ENCODE assay signal across 8 cellular contexts in genomic region chr17:81925860-81926450, GRCh38. TPM values are rescaled to one million over a fixed set of nuclear protein-coding genes. Genes with fewer than 3 reads are reported as not detected.
DNase-seq lines count a peak whose midpoint lies in the region; ATAC-seq and TF ChIP-seq lines count a peak whose summit lies in the region.

No MANE protein-coding gene starts in this region.

- H3K4me1 ChIP-seq in CD8-positive, alpha-beta T cell (ENCODE audit: insufficient read depth, low read length): peaks cover 28% of the 10 kb centered on the region
- H3K4me1 ChIP-seq in Panc1 (ENCODE audit: control insufficient read depth, insufficient read depth, low read length) (peaks cover 48% of the 10 kb centered on the region), osteoblast (ENCODE audit: insufficient read depth, low read length) (peaks cover 23% of the 10 kb centered on the region)

- no peak overlapping the region for H2AFZ ChIP-seq in osteoblast (ENCODE audit: low read length)

- peaks cover 60% of the 10 kb centered on the region for H3K79me2 ChIP-seq in osteoblast (ENCODE audit: insufficient read depth, low read length)

- no peaks in the 10 kb centered on the region for H3K27me3 ChIP-seq in CD8-positive, alpha-beta T cell (ENCODE audit: insufficient read depth, low read length)
- H3K27me3 ChIP-seq in Panc1 (ENCODE audit: control insufficient read depth, insufficient read depth, low read length) (no peaks in the 10 kb centered on the region), osteoblast (ENCODE audit: insufficient read depth, low read length) (no peaks in the 10 kb centered on the region)

- in situ Hi-C loops in Panc1 (cut with HindIII; ENCODE audit: low pct_unique_long_range_greater_than_20kb, low sequenced_read_pairs): no loop called here

- H3K36me3 Mint-ChIP-seq in CD8-positive, alpha-beta T cell: peaks cover 3% of the 10 kb centered on the region
- no peaks in the 10 kb centered on the region for H3K36me3 Mint-ChIP-seq in endothelial cell (ENCODE audit: low read depth, unreplicated experiment)

- no peaks in the 10 kb centered on the region for H3K36me3 ChIP-seq in CD8-positive, alpha-beta T cell (ENCODE audit: insufficient read depth, low read length)
- H3K36me3 ChIP-seq in Panc1 (ENCODE audit: control insufficient read depth, insufficient read depth, low read length) (peaks cover 2% of the 10 kb centered on the region; the same call in 1 of the 2 replicates), osteoblast (ENCODE audit: insufficient read depth, low read length) (peaks cover 13% of the 10 kb centered on the region)

- H4K20me1 ChIP-seq in osteoblast (ENCODE audit: insufficient read depth, low read length): peaks cover 29% of the 10 kb centered on the region

- peak overlapping the region; percentile 59 for H3K4me3 ChIP-seq in CD8-positive, alpha-beta T cell (ENCODE audit: low read depth, low read length)
- H3K4me3 ChIP-seq in Panc1 (ENCODE audit: low read depth in 2 of 2, low read length in 2 of 2): peak overlapping the region; percentile 61 to 82
- peak overlapping the region; percentile 89 for H3K4me3 ChIP-seq in osteoblast (ENCODE audit: insufficient read depth, low read length)

- ATAC-seq in CD8-positive, alpha-beta T cell: no peak
- no peak for ATAC-seq in Panc1
- no peak for ATAC-seq in HG03280 (IDR thresholded peaks at IDR 0.05; ENCODE audit: unreplicated experiment)

- no peak overlapping the region for H3K27ac ChIP-seq in CD8-positive, alpha-beta T cell (ENCODE audit: low read depth, low read length)
- peak overlapping the region; percentile 86 for H3K27ac ChIP-seq in Panc1 (ENCODE audit: low read length)
- H3K27ac ChIP-seq in osteoblast (ENCODE audit: low read depth, low read length): peak overlapping the region; percentile 89

- no peaks in the 10 kb centered on the region for H3K9me3 Mint-ChIP-seq in CD8-positive, alpha-beta T cell
- no peaks in the 10 kb centered on the region for H3K9me3 Mint-ChIP-seq in endothelial cell (ENCODE audit: unreplicated experiment)

- intact Hi-C loops in CD8-positive, alpha-beta T cell (cut with DNase I, micrococcal nuclease): loop anchor here (2.0 to 5.0 kb wide), 3 partner anchors 35 to 65 kb away; partner anchors contain the start of genes ALYREF (in 2 of the 2), ANAPC11 (in 2 of the 2), P4HB (in 2 of the 2) and ARHGDIA (in 1 of the 2)
- intact Hi-C loops in Panc1 (cut with micrococcal nuclease; ENCODE audit: unreplicated experiment): no loop called here

- TF ChIP-seq CTCF in CD8-positive, alpha-beta T cell (IDR thresholded peaks at IDR 0.05): no peak
- TF ChIP-seq CTCF in Panc1 (IDR thresholded peaks at IDR 0.05): no peak
- no peak for TF ChIP-seq CTCF in endothelial cell (IDR thresholded peaks at IDR 0.05; ENCODE audit: unreplicated experiment)
- no peak for TF ChIP-seq CTCF in osteoblast (IDR thresholded peaks at IDR 0.05; ENCODE audit: extremely low read depth, low read depth, low read length)

- peak overlapping the region; percentile 76 for H3K4me3 Mint-ChIP-seq in CD8-positive, alpha-beta T cell
- peak overlapping the region; percentile 87 for H3K4me3 Mint-ChIP-seq in endothelial cell (ENCODE audit: unreplicated experiment)

- no peak for DNase-seq in CD8-positive, alpha-beta T cell
- DNase-seq in Panc1 (ENCODE audit: low read depth, low spot score): no peak
- DNase-seq in endothelial cell (ENCODE audit: low spot score): no peak
- DNase-seq in osteoblast (ENCODE audit: insufficient read length, low spot score, missing footprints): no peak
- DNase-seq in SHP77 (lab: John Stamatoyannopoulos, UW): no peak
- DNase-seq in pons (ENCODE audit: low spot score): no peak
- no peak for DNase-seq in stimulated activated CD4-positive, alpha-beta T cell treated with anti-CD3 and anti-CD28 coated beads, Interleukin-15, amount 100 ng/mL, for 24 hours

- H3K27ac Mint-ChIP-seq in CD8-positive, alpha-beta T cell: peak overlapping the region; percentile 60
- peak overlapping the region; percentile 81 for H3K27ac Mint-ChIP-seq in endothelial cell (ENCODE audit: unreplicated experiment)

- POLR2A ChIA-PET in CD8-positive, alpha-beta T cell (lab: Charles Lee): interaction anchor here (0.8 to 2.6 kb wide), 3 partner anchors 9 to 223 kb away, joined by 3 to 10 read pairs (median 3); partner anchors contain the start of genes MRPL12, PYCR1 and SIRT7
- POLR2A ChIA-PET in Panc1 (lab: Charles Lee): interaction anchor here (0.6 to 0.8 kb wide), 5 partner anchors 9 to 531 kb away, joined by 3 to 7 read pairs (median 3); partner anchors contain the start of gene BAHCC1

- CTCF ChIA-PET in CD8-positive, alpha-beta T cell (lab: Charles Lee): interaction anchor here (1.2 kb wide), 1 partner anchor 9 kb away, joined by 4 read pairs; the partner anchor contains the start of gene SIRT7
- CTCF ChIA-PET in Panc1 (lab: Charles Lee): interaction anchor here (0.8 kb wide), 1 partner anchor 28 kb away, joined by 6 read pairs; no protein-coding TSS in a partner anchor

- peaks cover 19% of the 10 kb centered on the region for H3K4me1 Mint-ChIP-seq in CD8-positive, alpha-beta T cell (ENCODE audit: low read depth)
- H3K4me1 Mint-ChIP-seq in endothelial cell (ENCODE audit: unreplicated experiment): peaks cover 13% of the 10 kb centered on the region

- no peaks in the 10 kb centered on the region for H3K9me3 ChIP-seq in CD8-positive, alpha-beta T cell (ENCODE audit: low read length)
- H3K9me3 ChIP-seq in Panc1 (ENCODE audit: control insufficient read depth, insufficient read depth, low read depth, low read length) (no peaks in the 10 kb centered on the region), osteoblast (ENCODE audit: low read depth, low read length) (no peaks in the 10 kb centered on the region)

- peak overlapping the region; percentile 73 for H3K4me2 ChIP-seq in osteoblast (ENCODE audit: insufficient read depth, low read length)

- no TSS peak for BruUV-seq in Panc1 (replicated peaks; lab: Mats Ljungman, UMichigan)

- peaks cover 4% of the 10 kb centered on the region for H3K27me3 Mint-ChIP-seq in CD8-positive, alpha-beta T cell (ENCODE audit: low read depth)
- peaks cover 21% of the 10 kb centered on the region for H3K27me3 Mint-ChIP-seq in endothelial cell (ENCODE audit: unreplicated experiment)

RNA-seq across cellular contexts. Expression of gene MAFG, which starts 1.6 kb away (rescaled TPM):
- total RNA-seq in CD8-positive, alpha-beta T cell: 10 to 100 TPM in 1 of 2 experiments, 1 to 10 TPM in 1; 8.5 to 10.5 TPM
- total RNA-seq in Panc1 (2021; ENCODE audit: unreplicated experiment) (57.0 TPM), endothelial cell (ENCODE audit: unreplicated experiment) (23.6 TPM), osteoblast (27.1 and 32.6 TPM in 2 replicates)
- polyA plus RNA-seq in Panc1 (2012; ENCODE audit: insufficient read length): 48.3 TPM

RNA-seq across cellular contexts. Expression of gene SIRT7, which starts 8.0 kb away (rescaled TPM):
- 10 to 100 TPM; 75.2 to 76.1 TPM for total RNA-seq in CD8-positive, alpha-beta T cell
- total RNA-seq in Panc1 (2021; ENCODE audit: unreplicated experiment) (82.5 TPM), endothelial cell (ENCODE audit: unreplicated experiment) (14.4 TPM), osteoblast (15.0 and 22.1 TPM in 2 replicates)
- 79.6 TPM for polyA plus RNA-seq in Panc1 (2012; ENCODE audit: insufficient read length)

RNA-seq across cellular contexts. Expression of gene PYCR1, which starts 11.1 kb away (rescaled TPM):
- total RNA-seq in CD8-positive, alpha-beta T cell: 1 to 10 TPM in 1 of 2 experiments, under 1 TPM in 1; 0.56 to 1.5 TPM
- total RNA-seq in Panc1 (2021; ENCODE audit: unreplicated experiment) (212 TPM), endothelial cell (ENCODE audit: unreplicated experiment) (24.4 TPM), osteoblast (121 and 141 TPM in 2 replicates)
- 295 TPM for polyA plus RNA-seq in Panc1 (2012; ENCODE audit: insufficient read length)

RNA-seq across cellular contexts. Expression of gene PCYT2, which starts 14.8 kb away (rescaled TPM):
- total RNA-seq in CD8-positive, alpha-beta T cell: 10 to 100 TPM; 18.0 to 18.1 TPM
- total RNA-seq in Panc1 (2021; ENCODE audit: unreplicated experiment): 91.2 TPM
- polyA plus RNA-seq in Panc1 (2012; ENCODE audit: insufficient read length): 101 TPM
- total RNA-seq in endothelial cell (ENCODE audit: unreplicated experiment): 26.8 TPM
- 61.6 and 67.0 TPM in 2 replicates for total RNA-seq in osteoblast

RNA-seq across cellular contexts. Expression of gene MYADML2, which starts 21.1 kb away (rescaled TPM):
- total RNA-seq in CD8-positive, alpha-beta T cell: not detected
- total RNA-seq in Panc1 (2021; ENCODE audit: unreplicated experiment) (not detected), endothelial cell (ENCODE audit: unreplicated experiment) (not detected), osteoblast (not detected in 2 replicates)
- 0.46 TPM for polyA plus RNA-seq in Panc1 (2012; ENCODE audit: insufficient read length)
